Comparison of ENCODE assay signal across 8 cellular contexts in genomic region chr10:97025613-97026242, GRCh38.
DNase-seq lines count a peak whose midpoint lies in the region; ATAC-seq and TF ChIP-seq lines count a peak whose summit lies in the region.

No MANE protein-coding gene starts in this region.

- H3K27ac Mint-ChIP-seq in activated CD4-positive, alpha-beta memory T cell treated with anti-CD3 and anti-CD28 coated beads, Interleukin-2, amount 10 ng/mL, durations not matched to agents 7 days and 5 days, result no peak overlapping the region

- peak; percentile 0 for DNase-seq in NCI-H2107 treated with DMSO at 0.1 percent for 48 hours (lab: John Stamatoyannopoulos, UW; ENCODE audit: unreplicated experiment)
- no peak for DNase-seq in NCI-H2107 (lab: John Stamatoyannopoulos, UW)
- DNase-seq in NCI-H146 treated with DMSO at 0.1 percent for 48 hours (lab: John Stamatoyannopoulos, UW; ENCODE audit: unreplicated experiment), result peak; percentile 4
- peak; percentile 61 for DNase-seq in activated CD4-positive, alpha-beta memory T cell treated with anti-CD3 and anti-CD28 coated beads, Interleukin-2, amount 10 ng/mL, durations not matched to agents 7 days and 5 days
- peak; percentile 73 for DNase-seq in epithelial cell of esophagus (ENCODE audit: low read depth)
- DNase-seq in mucosa of descending colon, result peak in 1 of 3 donors; percentile 86
- peak in 5 of 6 experiments; percentile 13 to 42 (median 29) for DNase-seq in stimulated activated naive CD4-positive, alpha-beta T cell (lab: John Stamatoyannopoulos, UW)

- no peaks in the 10 kb centered on the region for H3K9me3 ChIP-seq in mucosa of descending colon

- no peaks in the 10 kb centered on the region for H3K36me3 ChIP-seq in mucosa of descending colon (ENCODE audit: low read depth)

- H3K4me1 Mint-ChIP-seq in activated CD4-positive, alpha-beta memory T cell treated with anti-CD3 and anti-CD28 coated beads, Interleukin-2, amount 10 ng/mL, durations not matched to agents 7 days and 5 days, result peaks cover 6% of the 10 kb centered on the region

- H3K4me3 ChIP-seq in epithelial cell of esophagus (ENCODE audit: low read length) (no peak overlapping the region), mucosa of descending colon (no peak overlapping the region)

- no peaks in the 10 kb centered on the region for H3K36me3 Mint-ChIP-seq in activated CD4-positive, alpha-beta memory T cell treated with anti-CD3 and anti-CD28 coated beads, Interleukin-2, amount 10 ng/mL, durations not matched to agents 7 days and 5 days (ENCODE audit: low read depth)

- POLR2A ChIA-PET in activated CD4-positive, alpha-beta memory T cell treated with anti-CD3 and anti-CD28 coated beads, Interleukin-2, amount 10 ng/mL, durations not matched to agents 7 days and 5 days (lab: Charles Lee), result no interaction called here

- peaks cover 3% of the 10 kb centered on the region for H3K4me1 ChIP-seq in mucosa of descending colon (ENCODE audit: low read depth)

- CTCF ChIA-PET in activated CD4-positive, alpha-beta memory T cell treated with anti-CD3 and anti-CD28 coated beads, Interleukin-2, amount 10 ng/mL, durations not matched to agents 7 days and 5 days (lab: Charles Lee), result interaction anchor here (0.6 to 6.9 kb wide), 33 partner anchors 9 to 651 kb away, joined by 3 to 67 read pairs (median 4); no protein-coding TSS in a partner anchor

- peak; percentile 87 for ATAC-seq in mucosa of descending colon
- no peak for ATAC-seq in GM21515 (IDR thresholded peaks at IDR 0.05; ENCODE audit: unreplicated experiment)

- no peak overlapping the region for H3K4me3 Mint-ChIP-seq in activated CD4-positive, alpha-beta memory T cell treated with anti-CD3 and anti-CD28 coated beads, Interleukin-2, amount 10 ng/mL, durations not matched to agents 7 days and 5 days

- intact Hi-C loops in mucosa of descending colon (cut with DNase I, micrococcal nuclease), result no loop called here

- no peaks in the 10 kb centered on the region for H3K9me3 Mint-ChIP-seq in activated CD4-positive, alpha-beta memory T cell treated with anti-CD3 and anti-CD28 coated beads, Interleukin-2, amount 10 ng/mL, durations not matched to agents 7 days and 5 days

- TF ChIP-seq CTCF in epithelial cell of esophagus (IDR thresholded peaks at IDR 0.05; ENCODE audit: insufficient read depth, low read depth, low read length, missing control alignments), result peak; percentile 67
- peak; percentile 36 for TF ChIP-seq CTCF in mucosa of descending colon (IDR thresholded peaks at IDR 0.05)

- H3K27me3 Mint-ChIP-seq in activated CD4-positive, alpha-beta memory T cell treated with anti-CD3 and anti-CD28 coated beads, Interleukin-2, amount 10 ng/mL, durations not matched to agents 7 days and 5 days, result peaks cover 14% of the 10 kb centered on the region
